Comparison of ENCODE assay signal across 15 cellular contexts in genomic region chr20:34512266-34512954, GRCh38. TPM values are rescaled to one million over a fixed set of nuclear protein-coding genes. Genes with fewer than 3 reads are reported as not detected.
DNase-seq lines count a peak whose midpoint lies in the region; ATAC-seq, FAIRE-seq and TF ChIP-seq lines count a peak whose summit lies in the region.
"Had no signal": no experiment of that assay in that cellular context is flagged by ENCODE, and none has a peak within 500 bp of the region (broad histone marks: within the 10 kb centered on the region; RNA-seq: fewer than 3 reads in every experiment).

No MANE protein-coding gene starts in this region.

- H3K9me3 ChIP-seq in esophagus muscularis mucosa (no peaks in the 10 kb centered on the region), uterus (no peaks in the 10 kb centered on the region)
- H3K9me3 ChIP-seq: colonic mucosa had no signal

- H3K4me1 ChIP-seq in esophagus muscularis mucosa: peaks cover 4 to 29% (median 25%) of the 10 kb centered on the region in 4 donors
- H3K4me1 ChIP-seq in uterus: peaks cover 0 to 6% of the 10 kb centered on the region in 2 donors
- H3K4me1 ChIP-seq: colonic mucosa had no signal

- H3K36me3 ChIP-seq in esophagus muscularis mucosa (peaks cover 8 to 21% (median 19%) of the 10 kb centered on the region in 4 donors), uterus (no peaks in the 10 kb centered on the region)

- in situ Hi-C loops in Caki2 (cut with HindIII; ENCODE audit: low pct_unique_long_range_greater_than_20kb, low sequenced_read_pairs): no loop called here
- in situ Hi-C loops in astrocyte of the spinal cord (cut with HindIII; ENCODE audit: low sequenced_read_pairs): no loop called here

- no peak for ATAC-seq in GM19397 (IDR thresholded peaks at IDR 0.05; ENCODE audit: unreplicated experiment)

- TF ChIP-seq POLR2A in esophagus muscularis mucosa (IDR thresholded peaks at IDR 0.05; ENCODE audit: low read depth): no peak
- TF ChIP-seq POLR2A in GM12892 (IDR thresholded peaks at IDR 0.05; ENCODE audit: low read depth, low read length): no peak
- TF ChIP-seq POLR2A in uterus (IDR thresholded peaks at IDR 0.05): no peak

- WGBS in esophagus muscularis mucosa: 92% methylated on average over 4 of the region's 4 CpGs

- peak overlapping the region; percentile 44 for H3K27ac ChIP-seq in layer of hippocampus (ENCODE audit: low read depth, low read length)
- H3K27ac ChIP-seq in esophagus muscularis mucosa (replicated peaks in 1 of 4): peak overlapping the region in 1 of 4 donors; percentile 16
- no peak overlapping the region for H3K27ac ChIP-seq in uterus
- H3K27ac ChIP-seq: colonic mucosa, SK-N-MC had no signal

- H3K4me3 ChIP-seq in astrocyte of the spinal cord (ENCODE audit: low read depth, low read length) (no peak overlapping the region), esophagus muscularis mucosa (no peak overlapping the region), uterus (no peak overlapping the region)
- H3K4me3 ChIP-seq: colonic mucosa, SK-N-MC had no signal

- TF ChIP-seq EP300 in esophagus muscularis mucosa (IDR thresholded peaks at IDR 0.05): no peak

- TF ChIP-seq CTCF in astrocyte of the spinal cord (IDR thresholded peaks at IDR 0.05; ENCODE audit: low read depth, low read length) (no peak), esophagus muscularis mucosa (IDR thresholded peaks at IDR 0.05) (no peak), uterus (IDR thresholded peaks at IDR 0.05) (no peak)

- peak; percentile 69 for DNase-seq in Caki2 (ENCODE audit: low read depth)
- peak; percentile 30 for DNase-seq in astrocyte of the spinal cord (ENCODE audit: low read depth, low spot score)
- peak; percentile 96 for DNase-seq in renal cortical epithelial cell (ENCODE audit: low read depth)
- no peak for DNase-seq in esophagus muscularis mucosa (ENCODE audit: extremely low spot score)
- no peak for DNase-seq in GM12892 (ENCODE audit: insufficient read length)
- DNase-seq in uterus: no peak
- DNase-seq: activated CD4-positive, CD25-positive, alpha-beta regulatory T cell treated with anti-CD3 and anti-CD28 coated beads, Interleukin-2, amount 50 U/mL, for 72 hours; activated gamma-delta T cell; colonic mucosa; H7; NCI-H1694 treated with DMSO at 0.1 percent for 48 hours; NK-92 treated with Interleukin-12 subunit alpha and Interleukin-12 subunit beta, amount 100 ng/mL, for 24 hours had no signal

- no peak for FAIRE-seq in GM12892 (lab: Jason Lieb, UNC)

- H3K27me3 ChIP-seq in layer of hippocampus (ENCODE audit: control insufficient read depth, insufficient read depth, low read length): no peaks in the 10 kb centered on the region
- no peaks in the 10 kb centered on the region for H3K27me3 ChIP-seq in esophagus muscularis mucosa
- H3K27me3 ChIP-seq in uterus: no peaks in the 10 kb centered on the region
- H3K27me3 ChIP-seq: colonic mucosa had no signal

- intact Hi-C loops in esophagus muscularis mucosa (cut with DNase I): no loop called here
- intact Hi-C loops in uterus (cut with DNase I; ENCODE audit: low total_unique reads): no loop called here

RNA-seq across cellular contexts. Expression of gene DYNLRB1, which starts 3.8 kb away (rescaled TPM):
- total RNA-seq in Caki2 (2014; rRNA removed; shearing (Covaris generic); ENCODE audit: low replicate concordance): 150 and 180 TPM in 2 replicates
- total RNA-seq in renal cortical epithelial cell (30.6 and 60.1 TPM in 2 replicates), esophagus muscularis mucosa (100 to 1,000 TPM; 152 to 252 (median 191) TPM), uterus (100 to 1,000 TPM in 3 of 4 donors, 10 to 100 TPM in 1; 20.8 to 289 (median 149) TPM)
- 123 TPM for polyA plus RNA-seq in GM12892 (2012; ENCODE audit: missing spikeins)

RNA-seq across cellular contexts. Expression of gene MAP1LC3A, which starts 46.1 kb away (rescaled TPM):
- total RNA-seq in Caki2 (2014; rRNA removed; shearing (Covaris generic); ENCODE audit: low replicate concordance): not detected in 2 replicates
- total RNA-seq in renal cortical epithelial cell (14.9 and 43.3 TPM in 2 replicates), esophagus muscularis mucosa (100 to 1,000 TPM in 3 of 4 donors, 10 to 100 TPM in 1; 83.9 to 152 (median 111) TPM), uterus (10 to 100 TPM in 3 of 4 donors, 1 to 10 TPM in 1; 6.7 to 57.1 (median 20.0) TPM)
- polyA plus RNA-seq in GM12892 (2012; ENCODE audit: missing spikeins): 1.3 TPM

Comparison
In these comparisons a context has a peak if more than half of its experiments do, and no peak if none do; other contexts are left out.
1. DNase-seq: peak in Caki2 (single experiment), astrocyte of the spinal cord (single experiment) and renal cortical epithelial cell (single experiment); none in esophagus muscularis mucosa (single experiment), GM12892 (single experiment) and uterus (0 of 2).